1 cellular context compared by ENCODE assay signal in the genomic region with DNA sequence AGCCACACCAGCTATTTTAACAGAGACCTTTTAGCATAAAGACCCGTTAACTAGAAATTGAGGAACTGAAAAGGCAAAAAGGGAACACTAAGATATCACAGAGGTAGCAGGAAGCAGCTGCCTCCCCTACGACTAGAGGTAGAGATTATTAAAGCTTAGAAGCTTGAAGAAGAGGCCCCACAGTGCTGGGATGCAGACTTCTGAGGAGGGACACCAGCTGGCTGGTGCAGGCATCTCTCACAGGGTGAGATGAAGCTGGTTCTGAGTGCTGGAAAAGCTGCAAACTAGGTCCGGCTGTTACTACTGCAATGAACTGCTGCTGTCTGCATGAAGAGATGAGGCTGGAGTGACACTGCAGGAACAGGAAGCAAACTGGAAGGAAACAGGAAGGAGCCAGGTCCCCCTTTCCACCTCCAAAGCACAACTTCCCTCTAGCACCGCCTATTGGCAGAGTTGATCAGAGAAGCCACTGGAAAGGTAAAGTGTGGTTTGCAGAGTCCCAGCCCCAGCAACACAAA.
TF ChIP-seq lines count a peak whose summit lies in the region.

No MANE protein-coding gene starts in this region.

TF ChIP-seq in K562, 482 proteins besides CTCF, POLR2A, EP300 and RAD21 (continued from another document and continues in another):
- TF ChIP-seq U2AF2 (optimal IDR thresholded peaks at IDR 0.05; ENCODE audit: low read depth, low read length) (no peak), ERF (CRISPR knock-in tag; IDR thresholded peaks at IDR 0.05) (no peak), GTF2E2 (tag; IDR thresholded peaks at IDR 0.05) (no peak), C11orf30 (IDR thresholded peaks at IDR 0.05; ENCODE audit: low read depth) (no peak), ZNF143 (CRISPR knock-in tag; IDR thresholded peaks at IDR 0.05) (no peak), IFI16 (CRISPR knock-in tag; IDR thresholded peaks at IDR 0.05) (no peak), XRCC4 (IDR thresholded peaks at IDR 0.05; ENCODE audit: extremely low read depth, insufficient read depth, insufficient read length) (no peak), ASH1L (IDR thresholded peaks at IDR 0.05; ENCODE audit: borderline replicate concordance, low read depth, partially characterized antibody) (no peak), ZFP1 (CRISPR knock-in tag; IDR thresholded peaks at IDR 0.05) (no peak), ETV6 (IDR thresholded peaks at IDR 0.05; ENCODE audit: borderline replicate concordance in 1 of 2, low read depth in 2 of 2, low read length in 1 of 2) (peak; percentile 52 to 82; a peak in 3 of 4 replicates), ETV6 (CRISPR knock-in tag; IDR thresholded peaks at IDR 0.05; ENCODE audit: borderline replicate concordance) (no peak), NFRKB (IDR thresholded peaks at IDR 0.05; ENCODE audit: low read depth) (no peak), HDGF (IDR thresholded peaks at IDR 0.05) (no peak), ZFX (CRISPR knock-in tag; IDR thresholded peaks at IDR 0.05) (no peak), ZBTB1 (CRISPR knock-in tag; IDR thresholded peaks at IDR 0.05; ENCODE audit: borderline replicate concordance, low read depth) (no peak), JUNB (CRISPR knock-in tag; conservative IDR thresholded peaks at IDR 0.05) (no peak), RNF2 (IDR thresholded peaks at IDR 0.05) (no peak), POU5F1 (IDR thresholded peaks at IDR 0.05; ENCODE audit: borderline replicate concordance, low read depth, low read length, partially characterized antibody) (no peak), ZNF699 (CRISPR knock-in tag; IDR thresholded peaks at IDR 0.05; ENCODE audit: insufficient replicate concordance) (no peak), TBL1XR1 (IDR thresholded peaks at IDR 0.05; ENCODE audit: low read length in 2 of 2) (peak in 1 of 2 experiments; percentile 23; a peak in 1 of 4 replicates), CBX3 (IDR thresholded peaks at IDR 0.05; ENCODE audit: borderline replicate concordance in 1 of 2, low read length in 2 of 2) (peak in 1 of 2 experiments; percentile 39; a peak in 1 of 3 replicates), MAZ (CRISPR knock-in tag; conservative IDR thresholded peaks at IDR 0.05 in 1 of 2, IDR thresholded peaks at IDR 0.05 in 1 of 2) (peak in 1 of 2 experiments; percentile 32; a peak in 1 of 4 replicates), ZNF766 (CRISPR knock-in tag; conservative IDR thresholded peaks at IDR 0.05) (no peak), CBX5 (IDR thresholded peaks at IDR 0.05; ENCODE audit: borderline replicate concordance, low read depth) (peak; percentile 67; the same call in 1 of the 2 replicates), EHMT2 (IDR thresholded peaks at IDR 0.05) (peak; percentile 83; the same call in 1 of the 2 replicates), SIRT6 (IDR thresholded peaks at IDR 0.05; ENCODE audit: low read depth, low read length) (no peak), NONO (IDR thresholded peaks at IDR 0.05; ENCODE audit: low read depth in 2 of 2, low read length in 1 of 2) (no peak), GABPA (tag; conservative IDR thresholded peaks at IDR 0.05; ENCODE audit: low read depth) (peak; percentile 62), SREBF1 (IDR thresholded peaks at IDR 0.05; ENCODE audit: borderline replicate concordance, low read depth, low read length) (no peak), ELF1 (tag; IDR thresholded peaks at IDR 0.05) (peak; percentile 37; the same call in 1 of the 2 replicates), POLR2AphosphoS5 (IDR thresholded peaks at IDR 0.05; ENCODE audit: control insufficient read depth, insufficient read depth, low read depth, low read length) (no peak), ZNF23 (CRISPR knock-in tag; IDR thresholded peaks at IDR 0.05) (no peak), NFIX (CRISPR knock-in tag; IDR thresholded peaks at IDR 0.05; ENCODE audit: low read depth) (no peak), MAFK (IDR thresholded peaks at IDR 0.05; ENCODE audit: low read length) (no peak)
- TF ChIP-seq, protein P1, sequence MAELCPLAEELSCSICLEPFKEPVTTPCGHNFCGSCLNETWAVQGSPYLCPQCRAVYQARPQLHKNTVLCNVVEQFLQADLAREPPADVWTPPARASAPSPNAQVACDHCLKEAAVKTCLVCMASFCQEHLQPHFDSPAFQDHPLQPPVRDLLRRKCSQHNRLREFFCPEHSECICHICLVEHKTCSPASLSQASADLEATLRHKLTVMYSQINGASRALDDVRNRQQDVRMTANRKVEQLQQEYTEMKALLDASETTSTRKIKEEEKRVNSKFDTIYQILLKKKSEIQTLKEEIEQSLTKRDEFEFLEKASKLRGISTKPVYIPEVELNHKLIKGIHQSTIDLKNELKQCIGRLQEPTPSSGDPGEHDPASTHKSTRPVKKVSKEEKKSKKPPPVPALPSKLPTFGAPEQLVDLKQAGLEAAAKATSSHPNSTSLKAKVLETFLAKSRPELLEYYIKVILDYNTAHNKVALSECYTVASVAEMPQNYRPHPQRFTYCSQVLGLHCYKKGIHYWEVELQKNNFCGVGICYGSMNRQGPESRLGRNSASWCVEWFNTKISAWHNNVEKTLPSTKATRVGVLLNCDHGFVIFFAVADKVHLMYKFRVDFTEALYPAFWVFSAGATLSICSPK (IDR thresholded peaks at IDR 0.05; ENCODE audit: borderline replicate concordance) = no peak
- TF ChIP-seq, protein P2, sequence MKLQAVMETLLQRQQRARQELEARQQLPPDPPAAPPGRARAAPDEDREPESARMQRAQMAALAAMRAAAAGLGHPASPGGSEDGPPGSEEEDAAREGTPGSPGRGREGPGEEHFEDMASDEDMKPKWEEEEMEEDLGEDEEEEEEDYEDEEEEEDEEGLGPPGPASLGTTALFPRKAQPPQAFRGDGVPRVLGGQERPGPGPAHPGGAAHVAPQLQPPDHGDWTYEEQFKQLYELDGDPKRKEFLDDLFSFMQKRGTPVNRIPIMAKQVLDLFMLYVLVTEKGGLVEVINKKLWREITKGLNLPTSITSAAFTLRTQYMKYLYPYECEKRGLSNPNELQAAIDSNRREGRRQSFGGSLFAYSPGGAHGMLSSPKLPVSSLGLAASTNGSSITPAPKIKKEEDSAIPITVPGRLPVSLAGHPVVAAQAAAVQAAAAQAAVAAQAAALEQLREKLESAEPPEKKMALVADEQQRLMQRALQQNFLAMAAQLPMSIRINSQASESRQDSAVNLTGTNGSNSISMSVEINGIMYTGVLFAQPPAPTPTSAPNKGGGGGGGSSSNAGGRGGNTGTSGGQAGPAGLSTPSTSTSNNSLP (IDR thresholded peaks at IDR 0.05; ENCODE audit: borderline replicate concordance, low read depth, low read length) = no peak
- TF ChIP-seq, protein P3, sequence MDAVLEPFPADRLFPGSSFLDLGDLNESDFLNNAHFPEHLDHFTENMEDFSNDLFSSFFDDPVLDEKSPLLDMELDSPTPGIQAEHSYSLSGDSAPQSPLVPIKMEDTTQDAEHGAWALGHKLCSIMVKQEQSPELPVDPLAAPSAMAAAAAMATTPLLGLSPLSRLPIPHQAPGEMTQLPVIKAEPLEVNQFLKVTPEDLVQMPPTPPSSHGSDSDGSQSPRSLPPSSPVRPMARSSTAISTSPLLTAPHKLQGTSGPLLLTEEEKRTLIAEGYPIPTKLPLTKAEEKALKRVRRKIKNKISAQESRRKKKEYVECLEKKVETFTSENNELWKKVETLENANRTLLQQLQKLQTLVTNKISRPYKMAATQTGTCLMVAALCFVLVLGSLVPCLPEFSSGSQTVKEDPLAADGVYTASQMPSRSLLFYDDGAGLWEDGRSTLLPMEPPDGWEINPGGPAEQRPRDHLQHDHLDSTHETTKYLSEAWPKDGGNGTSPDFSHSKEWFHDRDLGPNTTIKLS (IDR thresholded peaks at IDR 0.05; ENCODE audit: borderline replicate concordance, low read depth) = no peak
- TF ChIP-seq, protein P4, sequence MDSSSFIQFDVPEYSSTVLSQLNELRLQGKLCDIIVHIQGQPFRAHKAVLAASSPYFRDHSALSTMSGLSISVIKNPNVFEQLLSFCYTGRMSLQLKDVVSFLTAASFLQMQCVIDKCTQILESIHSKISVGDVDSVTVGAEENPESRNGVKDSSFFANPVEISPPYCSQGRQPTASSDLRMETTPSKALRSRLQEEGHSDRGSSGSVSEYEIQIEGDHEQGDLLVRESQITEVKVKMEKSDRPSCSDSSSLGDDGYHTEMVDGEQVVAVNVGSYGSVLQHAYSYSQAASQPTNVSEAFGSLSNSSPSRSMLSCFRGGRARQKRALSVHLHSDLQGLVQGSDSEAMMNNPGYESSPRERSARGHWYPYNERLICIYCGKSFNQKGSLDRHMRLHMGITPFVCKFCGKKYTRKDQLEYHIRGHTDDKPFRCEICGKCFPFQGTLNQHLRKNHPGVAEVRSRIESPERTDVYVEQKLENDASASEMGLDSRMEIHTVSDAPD (CRISPR knock-in tag; IDR thresholded peaks at IDR 0.05) = no peak
- TF ChIP-seq, protein P5, sequence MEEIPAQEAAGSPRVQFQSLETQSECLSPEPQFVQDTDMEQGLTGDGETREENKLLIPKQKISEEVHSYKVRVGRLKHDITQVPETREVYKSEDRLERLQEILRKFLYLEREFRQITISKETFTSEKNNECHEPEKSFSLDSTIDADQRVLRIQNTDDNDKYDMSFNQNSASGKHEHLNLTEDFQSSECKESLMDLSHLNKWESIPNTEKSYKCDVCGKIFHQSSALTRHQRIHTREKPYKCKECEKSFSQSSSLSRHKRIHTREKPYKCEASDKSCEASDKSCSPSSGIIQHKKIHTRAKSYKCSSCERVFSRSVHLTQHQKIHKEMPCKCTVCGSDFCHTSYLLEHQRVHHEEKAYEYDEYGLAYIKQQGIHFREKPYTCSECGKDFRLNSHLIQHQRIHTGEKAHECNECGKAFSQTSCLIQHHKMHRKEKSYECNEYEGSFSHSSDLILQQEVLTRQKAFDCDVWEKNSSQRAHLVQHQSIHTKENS (CRISPR knock-in tag; IDR thresholded peaks at IDR 0.05) = no peak
- TF ChIP-seq, protein P6, sequence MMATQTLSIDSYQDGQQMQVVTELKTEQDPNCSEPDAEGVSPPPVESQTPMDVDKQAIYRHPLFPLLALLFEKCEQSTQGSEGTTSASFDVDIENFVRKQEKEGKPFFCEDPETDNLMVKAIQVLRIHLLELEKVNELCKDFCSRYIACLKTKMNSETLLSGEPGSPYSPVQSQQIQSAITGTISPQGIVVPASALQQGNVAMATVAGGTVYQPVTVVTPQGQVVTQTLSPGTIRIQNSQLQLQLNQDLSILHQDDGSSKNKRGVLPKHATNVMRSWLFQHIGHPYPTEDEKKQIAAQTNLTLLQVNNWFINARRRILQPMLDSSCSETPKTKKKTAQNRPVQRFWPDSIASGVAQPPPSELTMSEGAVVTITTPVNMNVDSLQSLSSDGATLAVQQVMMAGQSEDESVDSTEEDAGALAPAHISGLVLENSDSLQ (IDR thresholded peaks at IDR 0.05) = peak; percentile 42
- TF ChIP-seq, protein P7, sequence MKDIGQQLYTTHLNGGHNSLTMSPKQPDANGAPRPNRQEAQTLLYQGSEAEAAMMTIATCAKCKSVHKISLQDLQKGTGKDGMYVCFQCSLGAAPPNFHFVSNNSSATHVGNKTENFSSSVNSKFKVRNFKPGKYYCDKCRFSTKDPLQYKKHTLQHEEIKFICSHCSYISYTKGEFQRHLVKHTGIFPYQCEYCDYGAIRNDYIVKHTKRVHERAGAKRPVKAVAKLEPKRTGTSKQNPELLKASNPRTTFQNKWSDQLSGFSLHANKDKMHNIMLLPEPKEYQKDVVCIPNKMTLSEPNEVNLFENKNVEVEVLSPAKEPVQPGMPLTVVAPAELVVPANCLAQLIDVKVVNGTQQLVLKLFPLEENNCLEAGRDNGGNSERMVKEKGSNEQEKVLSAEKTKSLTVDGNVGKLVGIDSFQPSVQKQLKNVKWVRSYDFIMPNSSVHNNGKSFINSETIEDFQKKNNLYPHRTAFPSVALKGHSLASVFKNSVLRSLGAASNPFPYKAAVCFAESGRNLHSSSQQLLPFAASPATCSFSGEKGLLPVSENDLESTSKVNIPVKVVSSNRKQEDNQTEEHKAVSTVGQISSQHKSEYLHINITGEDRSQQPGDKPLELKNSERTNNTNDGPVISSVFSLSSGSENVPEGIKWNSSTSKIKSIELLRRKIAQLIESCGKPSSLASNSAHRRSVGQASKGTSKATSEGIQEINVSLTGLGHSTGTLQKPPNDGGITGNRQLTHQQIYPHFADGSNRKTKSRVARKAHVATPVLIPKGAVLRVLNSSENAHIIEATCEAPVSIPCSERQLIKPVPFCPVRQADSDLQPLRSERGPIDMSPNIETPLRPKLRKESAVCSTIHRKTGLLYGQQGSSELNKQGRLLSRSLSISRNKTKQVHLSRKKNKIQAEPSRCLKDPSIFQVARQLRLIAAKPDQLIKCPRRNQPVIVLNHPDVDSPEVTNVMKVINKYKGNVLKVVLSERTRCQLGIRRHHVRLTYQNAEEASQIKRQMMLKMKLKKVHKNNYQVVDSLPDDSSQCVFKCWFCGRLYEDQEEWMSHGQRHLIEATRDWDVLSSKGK (CRISPR knock-in tag; IDR thresholded peaks at IDR 0.05) = no peak
- TF ChIP-seq, protein P8, sequence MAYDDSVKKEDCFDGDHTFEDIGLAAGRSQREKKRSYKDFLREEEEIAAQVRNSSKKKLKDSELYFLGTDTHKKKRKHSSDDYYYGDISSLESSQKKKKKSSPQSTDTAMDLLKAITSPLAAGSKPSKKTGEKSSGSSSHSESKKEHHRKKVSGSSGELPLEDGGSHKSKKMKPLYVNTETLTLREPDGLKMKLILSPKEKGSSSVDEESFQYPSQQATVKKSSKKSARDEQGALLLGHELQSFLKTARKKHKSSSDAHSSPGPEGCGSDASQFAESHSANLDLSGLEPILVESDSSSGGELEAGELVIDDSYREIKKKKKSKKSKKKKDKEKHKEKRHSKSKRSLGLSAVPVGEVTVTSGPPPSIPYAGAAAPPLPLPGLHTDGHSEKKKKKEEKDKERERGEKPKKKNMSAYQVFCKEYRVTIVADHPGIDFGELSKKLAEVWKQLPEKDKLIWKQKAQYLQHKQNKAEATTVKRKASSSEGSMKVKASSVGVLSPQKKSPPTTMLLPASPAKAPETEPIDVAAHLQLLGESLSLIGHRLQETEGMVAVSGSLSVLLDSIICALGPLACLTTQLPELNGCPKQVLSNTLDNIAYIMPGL (CRISPR knock-in tag; IDR thresholded peaks at IDR 0.05) = no peak
